1 cellular context compared by ENCODE assay signal in genomic region chr4:119230288-119230687, GRCh38.
TF ChIP-seq lines count a peak whose summit lies in the region.

No MANE protein-coding gene starts in this region.

TF ChIP-seq in WTC11, 78 proteins besides CTCF, POLR2A, EP300 and RAD21 (continued from another document):
- TF ChIP-seq ZMAT4 (CRISPR knock-in tag; IDR thresholded peaks at IDR 0.05) = no peak
